13 cellular contexts compared by ENCODE assay signal in the genomic region with DNA sequence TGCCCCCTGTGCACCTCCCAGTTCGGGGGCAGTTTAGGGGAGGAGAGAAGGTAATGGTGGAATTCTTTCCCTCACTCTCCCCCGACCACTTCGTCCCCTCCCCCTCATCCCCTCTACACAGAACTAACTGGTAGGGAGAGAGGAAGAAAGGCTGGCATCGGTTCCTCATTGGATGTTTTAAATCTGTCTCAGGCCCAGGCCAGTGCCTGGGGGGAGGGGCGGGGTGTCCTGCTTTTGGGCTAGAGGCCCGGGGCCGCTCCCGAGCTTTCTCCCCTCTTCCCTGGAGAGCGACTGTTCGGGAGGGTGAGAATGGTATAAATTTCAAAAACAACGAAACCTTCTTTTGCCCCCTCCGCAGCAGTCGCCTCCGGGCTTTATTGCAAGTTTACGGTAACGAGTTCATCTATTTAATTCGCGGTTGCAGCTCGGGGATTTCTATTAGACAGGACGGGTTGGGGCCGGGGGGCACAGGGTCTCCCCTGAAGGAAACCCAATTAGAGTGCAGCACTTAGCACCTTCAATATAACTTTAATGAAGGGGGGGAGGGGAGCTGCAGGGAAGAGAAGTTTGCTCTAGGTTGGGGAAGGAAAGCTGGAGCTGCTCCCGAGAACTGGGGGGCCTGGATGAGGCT. TPM values are rescaled to one million over a fixed set of nuclear protein-coding genes. Genes with fewer than 3 reads are reported as not detected.
DNase-seq lines count a peak whose midpoint lies in the region; ATAC-seq, FAIRE-seq and TF ChIP-seq lines count a peak whose summit lies in the region.
"Had no signal": no experiment of that assay in that cellular context is flagged by ENCODE, and none has a peak within 500 bp of the region (broad histone marks: within the 10 kb centered on the region; RNA-seq: fewer than 3 reads in every experiment).

A gene (plus strand): TSS at position 262 of the 631 bp plus-strand sequence. CDS start 1,226 bp downstream, outside the sequence.

- H3K27me3 Mint-ChIP-seq in CD8-positive, alpha-beta T cell (ENCODE audit: low read depth), result peaks cover 73% of the 10 kb centered on the region
- H3K27me3 Mint-ChIP-seq in chondrocyte (ENCODE audit: low read depth), result peaks cover 95% of the 10 kb centered on the region
- H3K27me3 Mint-ChIP-seq in natural killer cell treated with Interleukin-12 subunit alpha and Interleukin-12 subunit beta and Interleukin-15 and Interleukin-18, amount 100 ng/mL, for 72 hours, result peaks cover 55 to 70% of the 10 kb centered on the region in 2 donors

- POLR2A ChIA-PET in CD8-positive, alpha-beta T cell (lab: Charles Lee), result interaction anchor here (1.2 to 1.5 kb wide), 3 partner anchors 9 to 68 kb away, joined by 3 to 4 read pairs (median 3); no protein-coding TSS in a partner anchor

- intact Hi-C loops in CD8-positive, alpha-beta T cell (cut with DNase I, micrococcal nuclease), result loop anchor here in 1 of 2 experiments (2.0 to 10.0 kb wide), 2 partner anchors 26 to 272 kb away; a partner anchor contains a TSS
- intact Hi-C loops in left ventricle myocardium superior (cut with micrococcal nuclease), result loop anchor here (10.0 kb wide), 1 partner anchor 72 kb away; no protein-coding TSS in a partner anchor

- no peaks in the 10 kb centered on the region for H3F3A ChIP-seq in MM.1S (ENCODE audit: insufficient read depth, low read length)

- H3K27ac Mint-ChIP-seq in CD8-positive, alpha-beta T cell, result no peak within 1 kb of the TSS
- H3K27ac Mint-ChIP-seq in chondrocyte (ENCODE audit: unreplicated experiment), result no peak within 1 kb of the TSS
- peak within 1 kb of the TSS; percentile 53 to 85 for H3K27ac Mint-ChIP-seq in natural killer cell treated with Interleukin-12 subunit alpha and Interleukin-12 subunit beta and Interleukin-15 and Interleukin-18, amount 100 ng/mL, for 72 hours
- H3K27ac Mint-ChIP-seq: activated T-helper 2 cell treated with anti-CD3 and anti-CD28 coated beads, Interferon-gamma antibody, Interleukin-2, Interleukin-4, amounts not matched to agents 10 μg/mL and 5 μg/mL and 100 μg/mL, durations not matched to agents 14 hours and 24 hours and 36 hours had no signal

- no peaks in the 10 kb centered on the region for H4K20me1 ChIP-seq in MM.1S (ENCODE audit: insufficient read depth, low read length)

- no peak within 1 kb of the TSS for H3K9ac ChIP-seq in MM.1S (ENCODE audit: low read length)

- H3K79me2 ChIP-seq in MM.1S (ENCODE audit: low read length), result no peaks in the 10 kb centered on the region

- H3K4me2 ChIP-seq in MM.1S (ENCODE audit: low read depth, low read length), result peak within 1 kb of the TSS; percentile 64

- CTCF ChIA-PET in CD8-positive, alpha-beta T cell (lab: Charles Lee), result interaction anchor here (0.6 to 4.0 kb wide), 13 partner anchors 9 to 162 kb away, joined by 3 to 43 read pairs (median 8); no protein-coding TSS in a partner anchor

- H3K36me3 Mint-ChIP-seq in CD8-positive, alpha-beta T cell, result no peaks in the 10 kb centered on the region
- peaks cover 2% of the 10 kb centered on the region for H3K36me3 Mint-ChIP-seq in chondrocyte (ENCODE audit: low read depth)
- no peaks in the 10 kb centered on the region for H3K36me3 Mint-ChIP-seq in natural killer cell treated with Interleukin-12 subunit alpha and Interleukin-12 subunit beta and Interleukin-15 and Interleukin-18, amount 100 ng/mL, for 72 hours

- H3K9me2 ChIP-seq in MM.1S (replicated peaks; ENCODE audit: insufficient read depth, low read length), result no peaks in the 10 kb centered on the region

- no peaks in the 10 kb centered on the region for H3K9me3 ChIP-seq in CD8-positive, alpha-beta T cell (ENCODE audit: low read length)
- no peaks in the 10 kb centered on the region for H3K9me3 ChIP-seq in MM.1S (replicated peaks; ENCODE audit: insufficient read depth, low read length)

- H3K9me3 Mint-ChIP-seq in CD8-positive, alpha-beta T cell, result no peaks in the 10 kb centered on the region
- H3K9me3 Mint-ChIP-seq in chondrocyte (ENCODE audit: low read depth), result no peaks in the 10 kb centered on the region
- no peaks in the 10 kb centered on the region for H3K9me3 Mint-ChIP-seq in natural killer cell treated with Interleukin-12 subunit alpha and Interleukin-12 subunit beta and Interleukin-15 and Interleukin-18, amount 100 ng/mL, for 72 hours
- H3K9me3 Mint-ChIP-seq: activated T-helper 2 cell treated with anti-CD3 and anti-CD28 coated beads, Interferon-gamma antibody, Interleukin-2, Interleukin-4, amounts not matched to agents 10 μg/mL and 5 μg/mL and 100 μg/mL, durations not matched to agents 14 hours and 24 hours and 36 hours had no signal

- peak within 1 kb of the TSS; percentile 69 for H3K4me3 Mint-ChIP-seq in CD8-positive, alpha-beta T cell
- H3K4me3 Mint-ChIP-seq in chondrocyte (ENCODE audit: unreplicated experiment), result peak within 1 kb of the TSS; percentile 28
- peak within 1 kb of the TSS; percentile 83 for H3K4me3 Mint-ChIP-seq in natural killer cell treated with Interleukin-12 subunit alpha and Interleukin-12 subunit beta and Interleukin-15 and Interleukin-18, amount 100 ng/mL, for 72 hours

- H2AFZ ChIP-seq in MM.1S (ENCODE audit: low read length), result peak within 1 kb of the TSS; percentile 61

- H3K4me3 ChIP-seq in CD8-positive, alpha-beta T cell (ENCODE audit: low read depth, low read length), result no peak within 1 kb of the TSS
- peak within 1 kb of the TSS; percentile 49 for H3K4me3 ChIP-seq in MM.1S (ENCODE audit: low read length)

- FAIRE-seq in RCC 7860 (lab: Jason Lieb, UNC), result no peak
- FAIRE-seq: urothelium cell line had no signal

- ATAC-seq in CD8-positive, alpha-beta T cell, result no peak
- ATAC-seq in natural killer cell treated with Interleukin-12 subunit alpha and Interleukin-12 subunit beta and Interleukin-15 and Interleukin-18, amount 100 ng/mL, for 72 hours, result no peak
- ATAC-seq in left ventricle myocardium superior (no peak), GM19452 (IDR thresholded peaks at IDR 0.05; ENCODE audit: unreplicated experiment) (no peak)

- peaks cover 89% of the 10 kb centered on the region for H3K27me3 ChIP-seq in CD8-positive, alpha-beta T cell (ENCODE audit: insufficient read depth, low read length)
- peaks cover 92% of the 10 kb centered on the region for H3K27me3 ChIP-seq in MM.1S (replicated peaks; ENCODE audit: insufficient read depth, low read length)

- H3K4me1 Mint-ChIP-seq in CD8-positive, alpha-beta T cell (ENCODE audit: low read depth), result peaks cover 52% of the 10 kb centered on the region
- peaks cover 22% of the 10 kb centered on the region for H3K4me1 Mint-ChIP-seq in chondrocyte (ENCODE audit: low read depth)
- H3K4me1 Mint-ChIP-seq in natural killer cell treated with Interleukin-12 subunit alpha and Interleukin-12 subunit beta and Interleukin-15 and Interleukin-18, amount 100 ng/mL, for 72 hours (ENCODE audit: low read depth in 2 of 2), result peaks cover 20 to 36% of the 10 kb centered on the region in 2 donors

- H3K36me3 ChIP-seq in CD8-positive, alpha-beta T cell (ENCODE audit: insufficient read depth, low read length), result no peaks in the 10 kb centered on the region
- no peaks in the 10 kb centered on the region for H3K36me3 ChIP-seq in MM.1S (replicated peaks; ENCODE audit: insufficient read depth, low read length)

- no peak within 1 kb of the TSS for H3K27ac ChIP-seq in CD8-positive, alpha-beta T cell (ENCODE audit: low read depth, low read length)
- H3K27ac ChIP-seq in MM.1S (ENCODE audit: low read length), result no peak within 1 kb of the TSS

- TF ChIP-seq CTCF in CD8-positive, alpha-beta T cell (IDR thresholded peaks at IDR 0.05), result no peak
- TF ChIP-seq CTCF in MM.1S (IDR thresholded peaks at IDR 0.05; ENCODE audit: low read length) (no peak), chondrocyte (IDR thresholded peaks at IDR 0.05) (no peak)

- H3K4me1 ChIP-seq in CD8-positive, alpha-beta T cell (ENCODE audit: insufficient read depth, low read length), result peaks cover 50% of the 10 kb centered on the region
- no peaks in the 10 kb centered on the region for H3K4me1 ChIP-seq in MM.1S (ENCODE audit: low read length)

- no peak for DNase-seq in CD8-positive, alpha-beta T cell
- no peak for DNase-seq in MM.1S
- no peak for DNase-seq in chondrocyte (ENCODE audit: low spot score)
- no peak for DNase-seq in natural killer cell treated with Interleukin-12 subunit alpha and Interleukin-12 subunit beta and Interleukin-15 and Interleukin-18, amount 100 ng/mL, for 72 hours (ENCODE audit: low spot score)
- DNase-seq in RCC 7860 (ENCODE audit: low spot score), result no peak
- DNase-seq in left ventricle myocardium superior, result no peak
- DNase-seq in EL, result no peak
- DNase-seq: midbrain, NCI-H1048, SHP77 had no signal

RNA-seq across cellular contexts. Expression of the gene that starts here (rescaled TPM):
- total RNA-seq in CD8-positive, alpha-beta T cell, result not detected
- not detected in 3 replicates for total RNA-seq in chondrocyte
- not detected for total RNA-seq in natural killer cell treated with Interleukin-12 subunit alpha and Interleukin-12 subunit beta and Interleukin-15 and Interleukin-18, amount 100 ng/mL, for 72 hours
- total RNA-seq in left ventricle myocardium superior, result not detected
- total RNA-seq: activated T-helper 2 cell treated with anti-CD3 and anti-CD28 coated beads, Interferon-gamma antibody, Interleukin-2, Interleukin-4, amounts not matched to agents 10 μg/mL and 5 μg/mL and 100 μg/mL, durations not matched to agents 14 hours and 24 hours and 36 hours had no signal

Comparison
In these comparisons a context has a peak if more than half of its experiments do, and no peak if none do; other contexts are left out.
1. H3K27ac Mint-ChIP-seq: peak in natural killer cell treated with Interleukin-12 subunit alpha and Interleukin-12 subunit beta and Interleukin-15 and Interleukin-18, amount 100 ng/mL, for 72 hours (2 of 2); none in CD8-positive, alpha-beta T cell (single experiment) and chondrocyte (single experiment).
2. H3K4me3 Mint-ChIP-seq: peak in every context shown above with its lines; median percentile 83 in natural killer cell treated with Interleukin-12 subunit alpha and Interleukin-12 subunit beta and Interleukin-15 and Interleukin-18, amount 100 ng/mL, for 72 hours; 69 in CD8-positive, alpha-beta T cell; 28 in chondrocyte.